ENCODE assay signal across 18 cellular contexts in the genomic region with DNA sequence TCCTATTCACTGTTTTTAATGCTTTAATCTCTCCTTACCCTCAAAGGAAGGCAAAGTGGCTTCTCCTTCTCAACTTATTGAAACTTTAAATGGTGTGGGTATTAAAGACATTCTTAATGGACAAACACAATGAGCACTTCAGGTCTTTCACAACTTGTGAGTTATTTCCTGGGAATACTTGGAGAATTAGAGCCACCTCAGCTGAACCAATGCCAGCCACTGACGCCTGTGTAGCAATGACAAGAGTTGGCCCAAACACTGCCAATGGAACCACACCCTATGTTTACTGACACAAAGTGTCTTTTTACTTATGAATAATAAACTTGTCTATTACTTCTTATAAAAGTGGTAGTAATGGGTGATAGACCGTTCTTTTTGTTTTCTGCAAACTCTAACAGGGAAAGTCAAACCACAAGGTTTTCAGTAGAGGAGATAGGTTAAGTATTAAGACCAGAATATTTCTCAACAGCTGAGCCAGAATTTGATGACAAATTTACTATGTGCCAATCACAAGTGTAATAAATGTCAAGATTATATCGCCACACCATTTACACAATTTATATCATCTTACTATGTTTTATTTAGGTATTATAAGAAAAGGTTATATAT. TPM values are rescaled to one million over a fixed set of nuclear protein-coding genes. Genes with fewer than 3 reads are reported as not detected.
DNase-seq lines count a peak whose midpoint lies in the region; ATAC-seq and TF ChIP-seq lines count a peak whose summit lies in the region.
"Had no signal": no experiment of that assay in that cellular context is flagged by ENCODE, and none has a peak within 500 bp of the region (broad histone marks: within the 10 kb centered on the region; RNA-seq: fewer than 3 reads in every experiment).

No MANE protein-coding gene starts in this region.

- H3K27ac ChIP-seq in RWPE2 (ENCODE audit: poor library complexity, severe bottlenecking), result peak overlapping the region; percentile 26
- H3K27ac ChIP-seq in sigmoid colon, result no peak overlapping the region
- no peak overlapping the region for H3K27ac ChIP-seq in A673 (ENCODE audit: low read depth, low read length, poor library complexity, severe bottlenecking)
- H3K27ac ChIP-seq: BLaER1 treated with 17β-estradiol and CSF1 and Interleukin-3, amounts not matched to agents 10 nM and 100 nM; VCaP had no signal

- ATAC-seq in GM18907 (IDR thresholded peaks at IDR 0.05; ENCODE audit: unreplicated experiment), result peak; percentile 42
- ATAC-seq in RWPE2 (ENCODE audit: low read depth), result peak; percentile 60
- no peak for ATAC-seq in HG03378 (IDR thresholded peaks at IDR 0.05; ENCODE audit: unreplicated experiment)
- ATAC-seq: Panc1; stimulated activated effector memory CD8-positive, alpha-beta T cell treated with anti-CD3 and anti-CD28 coated beads, Interleukin-12 subunit alpha, Interleukin-12 subunit beta, amount 100 ng/mL, for 72 hours had no signal

- TF ChIP-seq POLR2A in sigmoid colon (IDR thresholded peaks at IDR 0.05), result no peak

- no peak for DNase-seq in RWPE2 (ENCODE audit: low spot score)
- DNase-seq in fibroblast of villous mesenchyme (ENCODE audit: low read depth), result peak; percentile 16
- peak; percentile 77 for DNase-seq in sigmoid colon
- no peak for DNase-seq in effector CD4-positive, alpha-beta T cell
- DNase-seq in A673 (ENCODE audit: low spot score), result no peak
- no peak for DNase-seq in COLO668 (lab: John Stamatoyannopoulos, UW; ENCODE audit: unreplicated experiment)
- DNase-seq: activated effector memory CD4-positive, alpha-beta T cell treated with anti-CD3 and anti-CD28 coated beads, Interleukin-2, amount 50 U/mL, for 16 hours; DMS79; Kasumi-1; NCI-H187; NCI-H524 treated with DMSO at 0.1 percent for 48 hours; SW 1271 had no signal

- whole genome bisulfite sequencing in sigmoid colon, 2 donors, result 17 to 71% methylated on average over 3 of the region's 3 CpGs

- no TSS peak for BruUV-seq in A673 (replicated peaks; lab: Mats Ljungman, UMichigan)

- CTCF ChIA-PET in A673 (lab: Charles Lee), result no interaction called here

- H3K36me3 ChIP-seq in RWPE2 (ENCODE audit: low read depth), result peaks cover 8% of the 10 kb centered on the region; the same call in 1 of the 2 replicates
- H3K36me3 ChIP-seq in sigmoid colon, result peaks cover 0 to 32% (median 1%) of the 10 kb centered on the region in 4 donors
- no peaks in the 10 kb centered on the region for H3K36me3 ChIP-seq in A673 (ENCODE audit: insufficient read depth, low read length, poor library complexity, severe bottlenecking)

- POLR2A ChIA-PET in A673 (lab: Charles Lee; ENCODE audit: low non-redundant PET), result no interaction called here

- H3K4me1 ChIP-seq in RWPE2 (ENCODE audit: insufficient read depth, poor library complexity, severe bottlenecking), result peaks cover 24% of the 10 kb centered on the region
- H3K4me1 ChIP-seq in sigmoid colon, result peaks cover 0 to 5% (median 0%) of the 10 kb centered on the region in 4 donors
- no peaks in the 10 kb centered on the region for H3K4me1 ChIP-seq in A673 (ENCODE audit: insufficient read depth, low read length, poor library complexity, severe bottlenecking)
- H3K4me1 ChIP-seq: BLaER1 treated with 17β-estradiol and CSF1 and Interleukin-3, amounts not matched to agents 10 nM and 100 nM had no signal

- TF ChIP-seq EP300 in sigmoid colon (IDR thresholded peaks at IDR 0.05), result no peak

- TF ChIP-seq CTCF in RWPE2 (IDR thresholded peaks at IDR 0.05; ENCODE audit: poor library complexity, severe bottlenecking) (no peak), fibroblast of villous mesenchyme (IDR thresholded peaks at IDR 0.05; ENCODE audit: insufficient read depth, low read depth, low read length) (no peak), sigmoid colon (IDR thresholded peaks at IDR 0.05) (no peak), A673 (conservative IDR thresholded peaks at IDR 0.05; ENCODE audit: low read depth, low read length) (no peak)

- H3K9me3 ChIP-seq in RWPE2 (ENCODE audit: severe bottlenecking) (no peaks in the 10 kb centered on the region), sigmoid colon (no peaks in the 10 kb centered on the region), A673 (ENCODE audit: low read depth, low read length, poor library complexity, severe bottlenecking) (no peaks in the 10 kb centered on the region)

- no peaks in the 10 kb centered on the region for H3K27me3 ChIP-seq in RWPE2 (ENCODE audit: insufficient read depth, poor library complexity, severe bottlenecking)
- no peaks in the 10 kb centered on the region for H3K27me3 ChIP-seq in sigmoid colon
- H3K27me3 ChIP-seq in A673 (replicated peaks; ENCODE audit: insufficient read depth, low read depth, low read length, poor library complexity), result no peaks in the 10 kb centered on the region
- H3K27me3 ChIP-seq: BLaER1 treated with 17β-estradiol and CSF1 and Interleukin-3, amounts not matched to agents 10 nM and 100 nM had no signal

- no peak overlapping the region for H3K4me3 ChIP-seq in RWPE2 (ENCODE audit: severe bottlenecking)
- H3K4me3 ChIP-seq in fibroblast of villous mesenchyme (ENCODE audit: low read depth, low read length), result no peak overlapping the region
- H3K4me3 ChIP-seq in sigmoid colon, result no peak overlapping the region
- no peak overlapping the region for H3K4me3 ChIP-seq in A673 (ENCODE audit: low read depth, low read length, poor library complexity, severe bottlenecking)
- H3K4me3 ChIP-seq: BLaER1 treated with 17β-estradiol and CSF1 and Interleukin-3, amounts not matched to agents 10 nM and 100 nM had no signal

- intact Hi-C loops in sigmoid colon (cut with DNase I) (no loop called here), A673 (cut with micrococcal nuclease; ENCODE audit: unreplicated experiment) (no loop called here)

RNA-seq across cellular contexts. Expression of a gene that starts 12.5 kb away (rescaled TPM):
- total RNA-seq in fibroblast of villous mesenchyme, result 1.9 and 5.2 TPM in 2 replicates
- total RNA-seq in sigmoid colon, result 1 to 10 TPM in 3 of 4 donors, under 1 TPM in 1; 0.68 to 3.8 (median 2.4) TPM
- 1 to 10 TPM; 1.8 to 8.1 (median 7.5) TPM for polyA plus RNA-seq in sigmoid colon
- total RNA-seq in A673 (2021), result 20.1 and 20.4 TPM in 2 replicates

RNA-seq across cellular contexts. Expression of a gene that starts 31.6 kb away (rescaled TPM):
- 22.9 and 34.1 TPM in 2 replicates for total RNA-seq in fibroblast of villous mesenchyme
- 10 to 100 TPM; 14.4 to 25.7 (median 18.1) TPM for total RNA-seq in sigmoid colon
- 1 to 10 TPM; 2.8 to 6.6 (median 4.2) TPM for polyA plus RNA-seq in sigmoid colon
- total RNA-seq in A673 (2021), result 18.7 and 20.3 TPM in 2 replicates

RNA-seq across cellular contexts. Expression of a gene that starts 31.7 kb away (rescaled TPM):
- total RNA-seq in fibroblast of villous mesenchyme (125 and 145 TPM in 2 replicates), sigmoid colon (10 to 100 TPM; 23.5 to 69.2 (median 42.2) TPM), A673 (2021) (25.7 and 27.7 TPM in 2 replicates)
- polyA plus RNA-seq in sigmoid colon, result 10 to 100 TPM; 23.4 to 35.4 (median 34.4) TPM

Comparison
In these comparisons a context has a peak if more than half of its experiments do, and no peak if none do; other contexts are left out.
1. DNase-seq: peak in fibroblast of villous mesenchyme (single experiment) and sigmoid colon (single experiment); none in RWPE2 (single experiment), effector CD4-positive, alpha-beta T cell (single experiment), A673 (single experiment) and COLO668 (single experiment).